In the genomic region with DNA sequence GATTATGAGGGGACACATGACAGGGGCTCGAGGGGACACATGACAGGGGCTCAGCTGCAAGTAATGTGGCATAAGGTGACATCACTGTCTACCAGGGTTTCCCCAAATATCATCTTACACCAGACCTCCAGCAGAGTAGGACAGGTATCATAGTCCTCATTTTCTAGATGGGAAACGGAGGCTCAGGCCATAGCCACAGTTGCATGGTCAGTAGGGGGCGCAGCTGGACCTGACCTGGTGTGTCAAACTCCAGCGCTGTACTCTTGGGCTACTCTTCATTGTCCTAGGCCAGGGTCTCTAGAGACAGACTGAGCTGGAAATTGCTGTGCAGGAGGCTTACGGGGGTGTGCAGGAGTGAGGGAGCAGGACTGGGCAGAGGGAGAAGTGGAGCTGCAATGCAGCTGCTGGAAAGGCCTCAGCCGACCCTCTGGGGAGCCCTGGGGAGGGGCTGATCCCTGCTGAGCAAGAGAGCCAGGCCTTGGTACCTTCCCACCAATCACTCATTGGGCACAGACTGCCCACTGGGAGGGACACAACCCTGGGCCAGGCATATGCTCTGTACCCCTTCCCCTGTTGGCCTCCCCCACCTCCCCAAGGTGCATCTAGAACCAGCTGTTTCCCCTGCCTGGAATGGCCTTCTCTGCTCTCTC, we compare ENCODE assay signal across 9 cellular contexts.
A peak's percentile ranks its signal among the peaks of the same experiment; 100 is the strongest.
DNase-seq lines count a peak whose midpoint lies in the region; ATAC-seq and TF ChIP-seq lines count a peak whose summit lies in the region.
"Had no signal": no experiment of that assay in that cellular context is flagged by ENCODE, and none has a peak within 500 bp of the region (broad histone marks: within the 10 kb centered on the region; RNA-seq: fewer than 3 reads in every experiment).

No MANE protein-coding gene starts in this region.

- peak; percentile 78 for ATAC-seq in left colon
- ATAC-seq in stimulated activated naive B cell treated with anti-CD40 and anti-IgM and Interleukin-4, amounts not matched to agents 10 μg/mL and 1 μg/mL and 100 μg/mL, for 72 hours (replicated peaks): peak; percentile 65 to 68

- H3K27me3 Mint-ChIP-seq in stimulated activated naive B cell treated with anti-CD40 and anti-IgM and Interleukin-4, amounts not matched to agents 10 μg/mL and 1 μg/mL and 100 μg/mL, for 72 hours: peaks cover 4 to 15% of the 10 kb centered on the region in 2 donors

- peaks cover 4 to 5% of the 10 kb centered on the region in 2 donors for H3K36me3 Mint-ChIP-seq in stimulated activated naive B cell treated with anti-CD40 and anti-IgM and Interleukin-4, amounts not matched to agents 10 μg/mL and 1 μg/mL and 100 μg/mL, for 72 hours

- H3K4me1 Mint-ChIP-seq in stimulated activated naive B cell treated with anti-CD40 and anti-IgM and Interleukin-4, amounts not matched to agents 10 μg/mL and 1 μg/mL and 100 μg/mL, for 72 hours: no peaks in the 10 kb centered on the region

- H3K9me3 Mint-ChIP-seq in stimulated activated naive B cell treated with anti-CD40 and anti-IgM and Interleukin-4, amounts not matched to agents 10 μg/mL and 1 μg/mL and 100 μg/mL, for 72 hours: peaks cover 5 to 21% of the 10 kb centered on the region in 2 donors

- peak; percentile 69 for DNase-seq in activated effector memory CD4-positive, alpha-beta T cell treated with anti-CD3 and anti-CD28 coated beads, Interleukin-2, amount 50 U/mL, for 16 hours
- no peak for DNase-seq in activated effector memory CD4-positive, alpha-beta T cell treated with Interleukin-2 at 50 U/mL for 16 hours
- DNase-seq in OCI-M1 (lab: John Stamatoyannopoulos, UW) (peak; percentile 65), astrocyte of the cerebellum (ENCODE audit: low read depth) (no peak), left colon (peak in 1 of 2 donors; percentile 86), middle frontal gyrus (ENCODE audit: extremely low spot score, low spot score) (no peak), NCI-H1048 (lab: John Stamatoyannopoulos, UW) (no peak)
- DNase-seq in stimulated activated naive B cell treated with anti-CD40 and anti-IgM and Interleukin-4, amounts not matched to agents 10 μg/mL and 1 μg/mL and 100 μg/mL, for 72 hours: no peak
- DNase-seq: activated T-cell treated with anti-CD3 and anti-CD28 coated beads, Interleukin-2, amount 50 U/mL, for 4 hours had no signal

- peak; percentile 77 for TF ChIP-seq CTCF in astrocyte of the cerebellum (IDR thresholded peaks at IDR 0.05; ENCODE audit: low read depth, low read length, missing control alignments)

- in situ Hi-C loops in astrocyte of the cerebellum (cut with HindIII; ENCODE audit: low sequenced_read_pairs): no loop called here

- H3K4me3 ChIP-seq in astrocyte of the cerebellum (ENCODE audit: low read depth, low read length): no peak overlapping the region

- intact Hi-C loops in left colon (cut with DNase I, micrococcal nuclease): no loop called here

- no peak overlapping the region for H3K27ac Mint-ChIP-seq in stimulated activated naive B cell treated with anti-CD40 and anti-IgM and Interleukin-4, amounts not matched to agents 10 μg/mL and 1 μg/mL and 100 μg/mL, for 72 hours

- H3K4me3 Mint-ChIP-seq in stimulated activated naive B cell treated with anti-CD40 and anti-IgM and Interleukin-4, amounts not matched to agents 10 μg/mL and 1 μg/mL and 100 μg/mL, for 72 hours: no peak overlapping the region
- H3K4me3 Mint-ChIP-seq: activated T-cell treated with anti-CD3 and anti-CD28 coated beads, Interleukin-2, amount 50 U/mL, for 4 hours had no signal

Comparison
In these comparisons a context has a peak if more than half of its experiments do, and no peak if none do; other contexts are left out.
1. DNase-seq: peak in activated effector memory CD4-positive, alpha-beta T cell treated with anti-CD3 and anti-CD28 coated beads, Interleukin-2, amount 50 U/mL, for 16 hours (single experiment) and OCI-M1 (single experiment); none in activated effector memory CD4-positive, alpha-beta T cell treated with Interleukin-2 at 50 U/mL for 16 hours (single experiment), astrocyte of the cerebellum (single experiment), stimulated activated naive B cell treated with anti-CD40 and anti-IgM and Interleukin-4, amounts not matched to agents 10 μg/mL and 1 μg/mL and 100 μg/mL, for 72 hours (single experiment), middle frontal gyrus (single experiment) and NCI-H1048 (single experiment).